ENCODE assay signal across 20 cellular contexts in the genomic region with DNA sequence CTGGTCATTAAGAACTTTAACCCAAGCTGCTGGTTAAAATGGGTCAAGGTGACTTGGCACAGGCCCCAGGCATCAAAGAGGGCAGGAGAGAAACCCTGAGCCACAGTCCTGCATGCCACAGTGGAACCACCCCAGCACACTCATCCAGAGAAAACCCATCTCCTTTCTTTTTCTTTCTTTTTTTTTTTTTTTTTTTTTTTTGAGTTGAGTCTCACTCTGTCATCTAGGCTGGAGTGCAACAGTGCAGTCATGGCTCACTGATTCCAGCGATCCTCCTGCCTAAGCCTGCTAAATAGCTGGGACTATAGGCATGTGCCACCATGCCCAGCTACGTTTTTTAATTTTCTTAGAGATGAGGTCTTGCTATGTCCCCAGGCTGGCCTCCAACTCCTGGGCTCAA.
A peak's percentile ranks its signal among the peaks of the same experiment; 100 is the strongest.
DNase-seq lines count a peak whose midpoint lies in the region; ATAC-seq and TF ChIP-seq lines count a peak whose summit lies in the region.
"Had no signal": no experiment of that assay in that cellular context is flagged by ENCODE, and none has a peak within 500 bp of the region (broad histone marks: within the 10 kb centered on the region; RNA-seq: fewer than 3 reads in every experiment).

No MANE protein-coding gene starts in this region.

- no peaks in the 10 kb centered on the region for H3K36me3 Mint-ChIP-seq in activated T-helper 17 cell treated with anti-CD3 and anti-CD28 coated beads, Interleukin-2, amount 50 U/mL, for 72 hours (ENCODE audit: low read depth)

- no peaks in the 10 kb centered on the region for H3K9me3 Mint-ChIP-seq in activated T-helper 17 cell treated with anti-CD3 and anti-CD28 coated beads, Interleukin-2, amount 50 U/mL, for 72 hours

- TF ChIP-seq POLR2A in right lobe of liver (IDR thresholded peaks at IDR 0.05) = no peak

- H3K9me3 ChIP-seq in right lobe of liver = no peaks in the 10 kb centered on the region

- 83% methylated on average over 2 of the region's 2 CpGs for WGBS in right lobe of liver (ENCODE audit: insufficient coverage, low coverage, low lambda C conversion rate, missing lambda C conversion rate)

- no peak overlapping the region for H3K4me3 Mint-ChIP-seq in activated T-helper 17 cell treated with anti-CD3 and anti-CD28 coated beads, Interleukin-2, amount 50 U/mL, for 72 hours
- H3K4me3 Mint-ChIP-seq: HFFc6 had no signal

- H3K4me1 ChIP-seq in right lobe of liver = peaks cover 0 to 8% (median 0%) of the 10 kb centered on the region in 4 donors

- no peaks in the 10 kb centered on the region for H3K36me3 ChIP-seq in right lobe of liver

- DNase-seq in NCI-H82 (lab: John Stamatoyannopoulos, UW) (peak; percentile 29), NCI-H82 treated with DMSO at 0.1 percent for 48 hours (lab: John Stamatoyannopoulos, UW; ENCODE audit: unreplicated experiment) (no peak), GM12865 (ENCODE audit: low read depth) (peak; percentile 30), right lobe of liver (peak in 1 of 3 donors; percentile 59), AG20443 (ENCODE audit: low spot score) (no peak), NCI-H748 (lab: John Stamatoyannopoulos, UW; ENCODE audit: unreplicated experiment) (no peak)
- no peak for DNase-seq in activated effector memory CD4-positive, alpha-beta T cell treated with Interleukin-2 at 50 U/mL for 16 hours
- DNase-seq: C1 segment of cervical spinal cord, EL, HFFc6, NCI-H1048, NCI-H146, NCI-H2081, NCI-H226, NCI-H524 treated with DMSO at 0.1 percent for 48 hours, OCI-M1, RPMI8226, SIG-M5 had no signal

- H3K4me3 ChIP-seq in GM12865 (ENCODE audit: low read depth, low read length) = no peak overlapping the region
- no peak overlapping the region for H3K4me3 ChIP-seq in right lobe of liver

- peaks cover 3% of the 10 kb centered on the region for H3K4me1 Mint-ChIP-seq in activated T-helper 17 cell treated with anti-CD3 and anti-CD28 coated beads, Interleukin-2, amount 50 U/mL, for 72 hours

- H3K27ac ChIP-seq in right lobe of liver = no peak overlapping the region
- H3K27ac ChIP-seq: KMS-11 had no signal

- no peak for TF ChIP-seq CTCF in GM12865 (IDR thresholded peaks at IDR 0.05; ENCODE audit: insufficient read depth, low read depth, low read length, missing control alignments)
- TF ChIP-seq CTCF in right lobe of liver (IDR thresholded peaks at IDR 0.05) = no peak

- intact Hi-C loops in right lobe of liver (cut with DNase I) = no loop called here

- peak; percentile 23 for ATAC-seq in activated T-helper 17 cell treated with anti-CD3 and anti-CD28 coated beads, Interleukin-2, amount 50 U/mL, for 72 hours (replicated peaks)
- ATAC-seq in right lobe of liver = peak in 3 of 4 donors; percentile 25 to 35 (median 31)

- H3K27me3 ChIP-seq in right lobe of liver = no peaks in the 10 kb centered on the region

- H3K27me3 Mint-ChIP-seq in activated T-helper 17 cell treated with anti-CD3 and anti-CD28 coated beads, Interleukin-2, amount 50 U/mL, for 72 hours = no peaks in the 10 kb centered on the region

- no peak overlapping the region for H3K27ac Mint-ChIP-seq in activated T-helper 17 cell treated with anti-CD3 and anti-CD28 coated beads, Interleukin-2, amount 50 U/mL, for 72 hours
- H3K27ac Mint-ChIP-seq: HFFc6 had no signal

Comparison
In these comparisons a context has a peak if more than half of its experiments do, and no peak if none do; other contexts are left out.
1. DNase-seq: peak in NCI-H82 (single experiment) and GM12865 (single experiment); none in NCI-H82 treated with DMSO at 0.1 percent for 48 hours (single experiment), AG20443 (single experiment), activated effector memory CD4-positive, alpha-beta T cell treated with Interleukin-2 at 50 U/mL for 16 hours (single experiment) and NCI-H748 (single experiment).